1 cellular context compared by ENCODE assay signal in genomic region chr7:139776486-139777303, GRCh38.
TF ChIP-seq lines count a peak whose summit lies in the region.

No MANE protein-coding gene starts in this region.

TF ChIP-seq in HepG2, 621 proteins besides CTCF, POLR2A, EP300 and RAD21 (continued from another document and continues in another):
- TF ChIP-seq ZNF318 (CRISPR knock-in tag; IDR thresholded peaks at IDR 0.05), result no peak
- no peak for TF ChIP-seq ZNF737 (CRISPR knock-in tag; IDR thresholded peaks at IDR 0.05; ENCODE audit: borderline replicate concordance)
- no peak for TF ChIP-seq NR3C1 (CRISPR knock-in tag; IDR thresholded peaks at IDR 0.05)
- TF ChIP-seq TFE3 (CRISPR knock-in tag; IDR thresholded peaks at IDR 0.05), result no peak
- no peak for TF ChIP-seq LCORL (IDR thresholded peaks at IDR 0.05)
- TF ChIP-seq LCORL (CRISPR knock-in tag; IDR thresholded peaks at IDR 0.05), result no peak
- TF ChIP-seq PHF8 (CRISPR knock-in tag; IDR thresholded peaks at IDR 0.05), result peak; percentile 39; the same call in 1 of the 2 replicates
- no peak for TF ChIP-seq ZMYM4 (CRISPR knock-in tag; IDR thresholded peaks at IDR 0.05)
- no peak for TF ChIP-seq CSRNP1 (CRISPR knock-in tag; IDR thresholded peaks at IDR 0.05)
- no peak for TF ChIP-seq ZFYVE20 (CRISPR knock-in tag; IDR thresholded peaks at IDR 0.05; ENCODE audit: borderline replicate concordance, low read depth)
- no peak for TF ChIP-seq MXD3 (CRISPR knock-in tag; IDR thresholded peaks at IDR 0.05)
- no peak for TF ChIP-seq NRL (CRISPR knock-in tag; IDR thresholded peaks at IDR 0.05; ENCODE audit: borderline replicate concordance)
- no peak for TF ChIP-seq ZNF264 (CRISPR knock-in tag; IDR thresholded peaks at IDR 0.05)
- TF ChIP-seq GPBP1L1 (CRISPR knock-in tag; IDR thresholded peaks at IDR 0.05), result no peak
- no peak for TF ChIP-seq ZNF768 (CRISPR knock-in tag; IDR thresholded peaks at IDR 0.05)
- TF ChIP-seq SMAD9 (CRISPR knock-in tag; IDR thresholded peaks at IDR 0.05), result no peak
- TF ChIP-seq KLF12 (CRISPR knock-in tag; IDR thresholded peaks at IDR 0.05; ENCODE audit: borderline replicate concordance), result no peak
- TF ChIP-seq CREM (IDR thresholded peaks at IDR 0.05), result no peak
- no peak for TF ChIP-seq CREM (CRISPR knock-in tag; IDR thresholded peaks at IDR 0.05)
- TF ChIP-seq ZNF615 (CRISPR knock-in tag; IDR thresholded peaks at IDR 0.05; ENCODE audit: borderline replicate concordance), result no peak
- no peak for TF ChIP-seq MAFK (conservative IDR thresholded peaks at IDR 0.05 in 1 of 2, IDR thresholded peaks at IDR 0.05 in 1 of 2; ENCODE audit: low read length in 2 of 2)
- TF ChIP-seq NFYC (CRISPR knock-in tag; IDR thresholded peaks at IDR 0.05), result no peak
- no peak for TF ChIP-seq NFATC3 (CRISPR knock-in tag; IDR thresholded peaks at IDR 0.05)
- no peak for TF ChIP-seq MXI1 (IDR thresholded peaks at IDR 0.05; ENCODE audit: borderline replicate concordance, low read depth, low read length)
- TF ChIP-seq ZNF460 (CRISPR knock-in tag; IDR thresholded peaks at IDR 0.05; ENCODE audit: borderline replicate concordance), result no peak
- TF ChIP-seq TMF1 (CRISPR knock-in tag; IDR thresholded peaks at IDR 0.05; ENCODE audit: low read depth), result no peak
- TF ChIP-seq SP5 (CRISPR knock-in tag; IDR thresholded peaks at IDR 0.05; ENCODE audit: borderline replicate concordance, low read depth), result no peak
- TF ChIP-seq SALL1 (CRISPR knock-in tag; IDR thresholded peaks at IDR 0.05), result no peak; the same call in 1 of the 2 replicates
- no peak for TF ChIP-seq ZNF263 (CRISPR knock-in tag; IDR thresholded peaks at IDR 0.05)
- no peak for TF ChIP-seq CHD4 (IDR thresholded peaks at IDR 0.05; ENCODE audit: borderline replicate concordance, low read length)
- no peak for TF ChIP-seq PAX8 (CRISPR knock-in tag; IDR thresholded peaks at IDR 0.05; ENCODE audit: borderline replicate concordance)
- TF ChIP-seq FUBP1 (CRISPR knock-in tag; IDR thresholded peaks at IDR 0.05; ENCODE audit: borderline replicate concordance), result no peak
- no peak for TF ChIP-seq ZNF224 (CRISPR knock-in tag; IDR thresholded peaks at IDR 0.05)
- no peak for TF ChIP-seq ZNF629 (CRISPR knock-in tag; conservative IDR thresholded peaks at IDR 0.05)
- no peak for TF ChIP-seq RORA (CRISPR knock-in tag; IDR thresholded peaks at IDR 0.05)
- TF ChIP-seq ZNF878 (CRISPR knock-in tag; IDR thresholded peaks at IDR 0.05), result no peak
- no peak for TF ChIP-seq ZNF235 (CRISPR knock-in tag; IDR thresholded peaks at IDR 0.05; ENCODE audit: borderline replicate concordance)
- no peak for TF ChIP-seq FOXO4 (CRISPR knock-in tag; conservative IDR thresholded peaks at IDR 0.05)
- TF ChIP-seq EHMT2 (IDR thresholded peaks at IDR 0.05; ENCODE audit: borderline replicate concordance, low read depth, low read length), result no peak
- no peak for TF ChIP-seq DBP (CRISPR knock-in tag; IDR thresholded peaks at IDR 0.05; ENCODE audit: not compliant biosample characterization)
- TF ChIP-seq NFKB2 (CRISPR knock-in tag; IDR thresholded peaks at IDR 0.05; ENCODE audit: borderline replicate concordance), result no peak; the same call in 1 of the 2 replicates
- no peak for TF ChIP-seq CEBPG (CRISPR knock-in tag; IDR thresholded peaks at IDR 0.05)
- TF ChIP-seq ETS1 (CRISPR knock-in tag; IDR thresholded peaks at IDR 0.05), result no peak
- TF ChIP-seq TCF7L2 (IDR thresholded peaks at IDR 0.05; ENCODE audit: low read depth, low read length), result no peak
- TF ChIP-seq XBP1 (CRISPR knock-in tag; IDR thresholded peaks at IDR 0.05), result no peak
- no peak for TF ChIP-seq ZNF644 (CRISPR knock-in tag; IDR thresholded peaks at IDR 0.05; ENCODE audit: low read depth)
- no peak for TF ChIP-seq EEA1 (CRISPR knock-in tag; IDR thresholded peaks at IDR 0.05; ENCODE audit: borderline replicate concordance)
- TF ChIP-seq ISL2 (CRISPR knock-in tag; IDR thresholded peaks at IDR 0.05), result no peak
- TF ChIP-seq HNRNPUL1 (IDR thresholded peaks at IDR 0.05; ENCODE audit: low read depth, low read length), result no peak
